12 cellular contexts compared by ENCODE assay signal in genomic region chr5:125316913-125317545, GRCh38.
DNase-seq lines count a peak whose midpoint lies in the region; ATAC-seq and TF ChIP-seq lines count a peak whose summit lies in the region.
"Had no signal": no experiment of that assay in that cellular context is flagged by ENCODE, and none has a peak within 500 bp of the region (broad histone marks: within the 10 kb centered on the region; RNA-seq: fewer than 3 reads in every experiment).

No MANE protein-coding gene starts in this region.

- in situ Hi-C loops in Panc1 (cut with HindIII; ENCODE audit: low pct_unique_long_range_greater_than_20kb, low sequenced_read_pairs) = no loop called here

- H3K36me3 Mint-ChIP-seq in mesothelial cell of epicardium = peaks cover 5% of the 10 kb centered on the region

- H3K9me3 ChIP-seq in Panc1 (ENCODE audit: control insufficient read depth, insufficient read depth, low read depth, low read length) = no peaks in the 10 kb centered on the region

- BruUV-seq in Panc1 (replicated peaks; lab: Mats Ljungman, UMichigan) = no TSS peak

- POLR2A ChIA-PET in Panc1 (lab: Charles Lee) = interaction anchor here (0.5 kb wide), 1 partner anchor 657 kb away, joined by 3 read pairs; no protein-coding TSS in a partner anchor

- peaks cover 9% of the 10 kb centered on the region for H3K9me3 Mint-ChIP-seq in mesothelial cell of epicardium

- H3K4me1 ChIP-seq in Panc1 (ENCODE audit: control insufficient read depth, insufficient read depth, low read length) = peaks cover 17% of the 10 kb centered on the region; the same call in 1 of the 2 replicates
- H3K4me1 ChIP-seq: BLaER1 treated with 17β-estradiol and CSF1 and Interleukin-3, amounts not matched to agents 10 nM and 100 nM; left ventricle myocardium inferior had no signal

- peaks cover 29% of the 10 kb centered on the region for H3K4me1 Mint-ChIP-seq in mesothelial cell of epicardium

- TF ChIP-seq CTCF in Panc1 (IDR thresholded peaks at IDR 0.05) (no peak), mesothelial cell of epicardium (IDR thresholded peaks at IDR 0.05; ENCODE audit: unreplicated experiment) (no peak), GM10266 (IDR thresholded peaks at IDR 0.05; ENCODE audit: control insufficient read depth, insufficient read depth, low read depth, missing control alignments) (no peak)

- H3K27ac Mint-ChIP-seq in mesothelial cell of epicardium = peak overlapping the region; percentile 28

- intact Hi-C loops in Panc1 (cut with micrococcal nuclease; ENCODE audit: unreplicated experiment) = no loop called here

- H3K4me3 ChIP-seq in Panc1 (ENCODE audit: low read depth in 2 of 2, low read length in 2 of 2) = no peak overlapping the region; a peak in 1 of 4 replicates
- H3K4me3 ChIP-seq: BLaER1 treated with 17β-estradiol and CSF1 and Interleukin-3, amounts not matched to agents 10 nM and 100 nM; left ventricle myocardium inferior had no signal

- DNase-seq in DMS53 treated with DMSO at 0.1 percent for 48 hours (lab: John Stamatoyannopoulos, UW; ENCODE audit: unreplicated experiment) = peak; percentile 72
- peak; percentile 52 for DNase-seq in NCI-H1436 treated with DMSO at 0.1 percent for 48 hours (lab: John Stamatoyannopoulos, UW)
- DNase-seq in Panc1 (ENCODE audit: low read depth, low spot score) = no peak
- DNase-seq in mesothelial cell of epicardium (ENCODE audit: low spot score in 2 of 2, unreplicated experiment in 2 of 2) = no peak
- DNase-seq in GM10266 (ENCODE audit: extremely low spot score) = no peak
- no peak for DNase-seq in AG08395 (ENCODE audit: low spot score)
- DNase-seq: left ventricle myocardium inferior, NCI-H226, Right ventricle myocardium superior had no signal

- no peak overlapping the region for H3K4me3 Mint-ChIP-seq in mesothelial cell of epicardium

- H3K36me3 ChIP-seq in Panc1 (ENCODE audit: control insufficient read depth, insufficient read depth, low read length) = no peaks in the 10 kb centered on the region
- H3K36me3 ChIP-seq: BLaER1 treated with 17β-estradiol and CSF1 and Interleukin-3, amounts not matched to agents 10 nM and 100 nM; left ventricle myocardium inferior had no signal

- H3K27me3 ChIP-seq in Panc1 (ENCODE audit: control insufficient read depth, insufficient read depth, low read length) = no peaks in the 10 kb centered on the region
- H3K27me3 ChIP-seq: BLaER1 treated with 17β-estradiol and CSF1 and Interleukin-3, amounts not matched to agents 10 nM and 100 nM had no signal

- CTCF ChIA-PET in Panc1 (lab: Charles Lee) = interaction anchor here (0.6 kb wide), 1 partner anchor 173 kb away, joined by 4 read pairs; no protein-coding TSS in a partner anchor

- no peaks in the 10 kb centered on the region for H3K27me3 Mint-ChIP-seq in mesothelial cell of epicardium (ENCODE audit: low read depth)

- H3K27ac ChIP-seq in Panc1 (ENCODE audit: low read length) = peak overlapping the region; percentile 77
- H3K27ac ChIP-seq: BLaER1 treated with 17β-estradiol and CSF1 and Interleukin-3, amounts not matched to agents 10 nM and 100 nM; left ventricle myocardium inferior had no signal

- ATAC-seq in Panc1 = peak; percentile 63
- no peak for ATAC-seq in GM18867 (IDR thresholded peaks at IDR 0.05; ENCODE audit: unreplicated experiment)
- ATAC-seq in HG03342 (IDR thresholded peaks at IDR 0.05; ENCODE audit: unreplicated experiment) = no peak

Comparison
In these comparisons a context has a peak if more than half of its experiments do, and no peak if none do; other contexts are left out.
1. DNase-seq: peak in DMS53 treated with DMSO at 0.1 percent for 48 hours (single experiment) and NCI-H1436 treated with DMSO at 0.1 percent for 48 hours (single experiment); none in Panc1 (single experiment), mesothelial cell of epicardium (0 of 2), GM10266 (single experiment) and AG08395 (single experiment).